ENCODE assay signal across 35 cellular contexts in the genomic region with DNA sequence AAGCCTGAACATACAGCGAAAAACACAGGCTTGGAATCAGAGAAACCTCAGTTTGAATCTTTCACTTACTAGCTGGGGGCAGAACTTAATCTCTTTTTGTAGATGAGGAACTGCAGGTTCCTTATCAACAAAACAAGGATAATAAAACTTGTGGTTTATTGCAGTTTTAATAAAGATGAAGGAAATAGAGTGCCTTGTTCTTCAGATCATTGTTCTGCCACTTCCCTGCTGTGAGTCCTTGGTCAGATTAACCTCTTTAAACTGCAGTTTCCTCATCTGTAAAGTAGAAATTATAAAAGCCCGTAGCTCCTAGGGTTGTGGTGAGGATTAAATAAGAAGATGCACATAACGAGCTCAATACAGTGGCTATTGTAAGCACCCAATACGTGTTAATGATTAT. TPM values are rescaled to one million over a fixed set of nuclear protein-coding genes. Genes with fewer than 3 reads are reported as not detected.
DNase-seq lines count a peak whose midpoint lies in the region; ATAC-seq, FAIRE-seq and TF ChIP-seq lines count a peak whose summit lies in the region.
"Had no signal": no experiment of that assay in that cellular context is flagged by ENCODE, and none has a peak within 500 bp of the region (broad histone marks: within the 10 kb centered on the region; RNA-seq: fewer than 3 reads in every experiment).

No MANE protein-coding gene starts in this region.

- 65% methylated on average over 4 of the region's 4 CpGs for WGBS in hepatocyte (ENCODE audit: low lambda C conversion rate, missing lambda C conversion rate)

- H3K27me3 Mint-ChIP-seq in activated T-helper 17 cell treated with anti-CD3 and anti-CD28 coated beads, Interleukin-2, amount 50 U/mL, for 72 hours: peaks cover 8% of the 10 kb centered on the region

- in situ Hi-C loops in KBM-7 (cut with MboI; ENCODE audit: low pct_unique_long_range_greater_than_20kb, low sequenced_read_pairs): no loop called here

- H4K20me1 ChIP-seq in hepatocyte (ENCODE audit: insufficient read depth, poor library complexity, severe bottlenecking): no peaks in the 10 kb centered on the region
- H4K20me1 ChIP-seq: BLaER1 had no signal

- H3K4me1 Mint-ChIP-seq in activated T-helper 17 cell treated with anti-CD3 and anti-CD28 coated beads, Interleukin-2, amount 50 U/mL, for 72 hours: peaks cover 6% of the 10 kb centered on the region
- H3K4me1 Mint-ChIP-seq: nephron progenitor cell had no signal

- no peak for TF ChIP-seq POLR2A in GM12892 (IDR thresholded peaks at IDR 0.05; ENCODE audit: low read depth, low read length)

- H3K27me3 ChIP-seq in hepatocyte: peaks cover 2% of the 10 kb centered on the region
- H3K27me3 ChIP-seq: BLaER1, cardiac muscle cell, suprapubic skin, upper lobe of right lung had no signal

- no peak for DNase-seq in GM12892 (ENCODE audit: insufficient read length)
- peak; percentile 37 for DNase-seq in KBM-7
- DNase-seq in DMS114 treated with DMSO at 0.1 percent for 48 hours (lab: John Stamatoyannopoulos, UW; ENCODE audit: unreplicated experiment): no peak
- DNase-seq in activated CD8-positive, alpha-beta memory T cell treated with anti-CD3 and anti-CD28 coated beads for 24 hours: no peak
- DNase-seq in hepatocyte (ENCODE audit: low spot score): no peak
- DNase-seq: activated CD4-positive, alpha-beta T cell treated with anti-CD3 and anti-CD28 coated beads for 1 hour; activated gamma-delta T cell; activated naive CD8-positive, alpha-beta T cell treated with anti-CD3 and anti-CD28 coated beads, Interleukin-2, amount 10 ng/mL, durations not matched to agents 7 days and 5 days; effector memory CD4-positive, alpha-beta T cell; H7; hippocampal formation; NCI-H1105; NCI-H187; NCI-H510A; nephron progenitor cell; PC-3; retina; SK-N-SH; stimulated activated naive CD4-positive, alpha-beta T cell treated with Interleukin-2 at 50 U/mL for 16 hours; upper lobe of right lung had no signal

- peak; percentile 74 for FAIRE-seq in GM12892 (lab: Jason Lieb, UNC)
- FAIRE-seq: astrocyte, TTC549 had no signal

- H3K4me3 Mint-ChIP-seq in activated T-helper 17 cell treated with anti-CD3 and anti-CD28 coated beads, Interleukin-2, amount 50 U/mL, for 72 hours: no peak overlapping the region
- H3K4me3 Mint-ChIP-seq: activated CD8-positive, alpha-beta T cell treated with anti-CD3 and anti-CD28 coated beads for 36 hours; activated naive CD8-positive, alpha-beta T cell treated with anti-CD3 and anti-CD28 coated beads, Interleukin-2, amount 10 ng/mL, durations not matched to agents 7 days and 5 days; nephron progenitor cell; T-helper 1 cell treated with Interleukin-12 subunit alpha and Interleukin-12 subunit beta and Interleukin-4 antibody, amounts not matched to agents 30 μg/mL and 1 μg/mL, for 36 hours had no signal

- no peaks in the 10 kb centered on the region for H3K9me2 ChIP-seq in hepatocyte (replicated peaks; ENCODE audit: insufficient read depth)
- H3K9me2 ChIP-seq: SK-N-SH had no signal

- H3K79me2 ChIP-seq in hepatocyte: no peaks in the 10 kb centered on the region
- H3K79me2 ChIP-seq: parathyroid adenoma had no signal

- H3K9me3 ChIP-seq in hepatocyte (ENCODE audit: low read depth): no peaks in the 10 kb centered on the region
- H3K9me3 ChIP-seq: BLaER1, SK-N-SH, suprapubic skin, upper lobe of right lung had no signal

- ATAC-seq in GM19023 (IDR thresholded peaks at IDR 0.05; ENCODE audit: unreplicated experiment) (peak; percentile 8), GM18858 (IDR thresholded peaks at IDR 0.05; ENCODE audit: unreplicated experiment) (no peak)
- no peak for ATAC-seq in activated T-helper 17 cell treated with anti-CD3 and anti-CD28 coated beads, Interleukin-2, amount 50 U/mL, for 72 hours (replicated peaks)
- ATAC-seq: PC-3, upper lobe of right lung had no signal

- no peaks in the 10 kb centered on the region for H3K9me3 Mint-ChIP-seq in activated T-helper 17 cell treated with anti-CD3 and anti-CD28 coated beads, Interleukin-2, amount 50 U/mL, for 72 hours
- H3K9me3 Mint-ChIP-seq: activated CD8-positive, alpha-beta T cell treated with anti-CD3 and anti-CD28 coated beads for 36 hours; activated naive CD8-positive, alpha-beta T cell treated with anti-CD3 and anti-CD28 coated beads, Interleukin-2, amount 10 ng/mL, durations not matched to agents 7 days and 5 days; nephron progenitor cell; T-helper 1 cell treated with Interleukin-12 subunit alpha and Interleukin-12 subunit beta and Interleukin-4 antibody, amounts not matched to agents 30 μg/mL and 1 μg/mL, for 36 hours had no signal

- H3K4me3 ChIP-seq in hepatocyte: no peak overlapping the region
- H3K4me3 ChIP-seq: BLaER1, cardiac muscle cell, coronary artery, lung, skin epidermis, suprapubic skin, upper lobe of right lung had no signal

- peak overlapping the region; percentile 14 for H3K27ac Mint-ChIP-seq in activated T-helper 17 cell treated with anti-CD3 and anti-CD28 coated beads, Interleukin-2, amount 50 U/mL, for 72 hours
- H3K27ac Mint-ChIP-seq: activated naive CD8-positive, alpha-beta T cell treated with anti-CD3 and anti-CD28 coated beads, Interleukin-2, amount 10 ng/mL, durations not matched to agents 7 days and 5 days; nephron progenitor cell; T-helper 1 cell treated with Interleukin-12 subunit alpha and Interleukin-12 subunit beta and Interleukin-4 antibody, amounts not matched to agents 30 μg/mL and 1 μg/mL, for 36 hours had no signal

- no peaks in the 10 kb centered on the region for H3K4me1 ChIP-seq in hepatocyte (ENCODE audit: insufficient read depth)
- H3K4me1 ChIP-seq: BLaER1, parathyroid adenoma, suprapubic skin had no signal

- TF ChIP-seq CTCF in hepatocyte (IDR thresholded peaks at IDR 0.05; ENCODE audit: poor library complexity): no peak

- H3K36me3 ChIP-seq in hepatocyte (replicated peaks; ENCODE audit: insufficient read depth, low read depth): no peaks in the 10 kb centered on the region
- H3K36me3 ChIP-seq: BLaER1, cardiac muscle cell, suprapubic skin, upper lobe of right lung had no signal

- H3K36me3 Mint-ChIP-seq in activated T-helper 17 cell treated with anti-CD3 and anti-CD28 coated beads, Interleukin-2, amount 50 U/mL, for 72 hours (ENCODE audit: low read depth): no peaks in the 10 kb centered on the region
- H3K36me3 Mint-ChIP-seq: activated naive CD8-positive, alpha-beta T cell treated with anti-CD3 and anti-CD28 coated beads, Interleukin-2, amount 10 ng/mL, durations not matched to agents 7 days and 5 days had no signal

- H3K4me2 ChIP-seq in hepatocyte: no peak overlapping the region
- H3K4me2 ChIP-seq: BLaER1, SK-N-SH had no signal

- no peak overlapping the region for H3K27ac ChIP-seq in hepatocyte
- H3K27ac ChIP-seq: BLaER1, cardiac muscle cell, coronary artery, epithelial cell of prostate, parathyroid adenoma, skin epidermis, suprapubic skin, upper lobe of right lung had no signal

- H2AFZ ChIP-seq in hepatocyte: no peak overlapping the region
- H2AFZ ChIP-seq: parathyroid adenoma had no signal

RNA-seq across cellular contexts. Expression of a gene that starts 57.4 kb away (rescaled TPM):
- 11.9 TPM for polyA plus RNA-seq in GM12892 (2012; ENCODE audit: missing spikeins)
- 10 to 100 TPM; 14.2 to 33.7 TPM for total RNA-seq in activated T-helper 17 cell treated with anti-CD3 and anti-CD28 coated beads, Interleukin-2, amount 50 U/mL, for 72 hours
- total RNA-seq in hepatocyte: 24.6 and 27.0 TPM in 2 replicates
- 7.7 and 10.7 TPM in 2 replicates for polyA plus RNA-seq in hepatocyte
